ENCODE assay signal across 1 cellular context in genomic region chr22:26672590-26673468, GRCh38.
TF ChIP-seq lines count a peak whose summit lies in the region.

No MANE protein-coding gene starts in this region.

TF ChIP-seq in HepG2, 621 proteins besides CTCF, POLR2A, EP300 and RAD21 (continues in another document):
- TF ChIP-seq ETV5 (CRISPR knock-in tag; IDR thresholded peaks at IDR 0.05; ENCODE audit: borderline replicate concordance), result peak; percentile 18; the same call in 1 of the 2 replicates
- TF ChIP-seq, protein P1, sequence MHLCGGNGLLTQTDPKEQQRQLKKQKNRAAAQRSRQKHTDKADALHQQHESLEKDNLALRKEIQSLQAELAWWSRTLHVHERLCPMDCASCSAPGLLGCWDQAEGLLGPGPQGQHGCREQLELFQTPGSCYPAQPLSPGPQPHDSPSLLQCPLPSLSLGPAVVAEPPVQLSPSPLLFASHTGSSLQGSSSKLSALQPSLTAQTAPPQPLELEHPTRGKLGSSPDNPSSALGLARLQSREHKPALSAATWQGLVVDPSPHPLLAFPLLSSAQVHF (CRISPR knock-in tag; IDR thresholded peaks at IDR 0.05), result no peak
- TF ChIP-seq POLR2G (IDR thresholded peaks at IDR 0.05; ENCODE audit: low read depth, low read length), result peak; percentile 69
- TF ChIP-seq GABPB1 (CRISPR knock-in tag; IDR thresholded peaks at IDR 0.05), result peak; percentile 89
- TF ChIP-seq KLF6 (CRISPR knock-in tag; IDR thresholded peaks at IDR 0.05), result no peak
- TF ChIP-seq ZNF501 (CRISPR knock-in tag; IDR thresholded peaks at IDR 0.05), result 0 out of 2 replicates have a peak, but pooled peaks have one; percentile 28
- TF ChIP-seq SAP130 (CRISPR knock-in tag; IDR thresholded peaks at IDR 0.05; ENCODE audit: low read depth), result peak; percentile 51; the same call in 1 of the 2 replicates
- peak; percentile 23; the same call in 1 of the 2 replicates for TF ChIP-seq THAP11 (CRISPR knock-in tag; IDR thresholded peaks at IDR 0.05)
- TF ChIP-seq SIX1 (CRISPR knock-in tag; IDR thresholded peaks at IDR 0.05; ENCODE audit: borderline replicate concordance), result no peak
- no peak for TF ChIP-seq ZNF546 (CRISPR knock-in tag; conservative IDR thresholded peaks at IDR 0.05)
- peak; percentile 21; the same call in 1 of the 2 replicates for TF ChIP-seq CREB1 (IDR thresholded peaks at IDR 0.05)
- TF ChIP-seq CREB1 (CRISPR knock-in tag; IDR thresholded peaks at IDR 0.05), result peak; percentile 69; the same call in 1 of the 2 replicates
- TF ChIP-seq, protein P2, sequence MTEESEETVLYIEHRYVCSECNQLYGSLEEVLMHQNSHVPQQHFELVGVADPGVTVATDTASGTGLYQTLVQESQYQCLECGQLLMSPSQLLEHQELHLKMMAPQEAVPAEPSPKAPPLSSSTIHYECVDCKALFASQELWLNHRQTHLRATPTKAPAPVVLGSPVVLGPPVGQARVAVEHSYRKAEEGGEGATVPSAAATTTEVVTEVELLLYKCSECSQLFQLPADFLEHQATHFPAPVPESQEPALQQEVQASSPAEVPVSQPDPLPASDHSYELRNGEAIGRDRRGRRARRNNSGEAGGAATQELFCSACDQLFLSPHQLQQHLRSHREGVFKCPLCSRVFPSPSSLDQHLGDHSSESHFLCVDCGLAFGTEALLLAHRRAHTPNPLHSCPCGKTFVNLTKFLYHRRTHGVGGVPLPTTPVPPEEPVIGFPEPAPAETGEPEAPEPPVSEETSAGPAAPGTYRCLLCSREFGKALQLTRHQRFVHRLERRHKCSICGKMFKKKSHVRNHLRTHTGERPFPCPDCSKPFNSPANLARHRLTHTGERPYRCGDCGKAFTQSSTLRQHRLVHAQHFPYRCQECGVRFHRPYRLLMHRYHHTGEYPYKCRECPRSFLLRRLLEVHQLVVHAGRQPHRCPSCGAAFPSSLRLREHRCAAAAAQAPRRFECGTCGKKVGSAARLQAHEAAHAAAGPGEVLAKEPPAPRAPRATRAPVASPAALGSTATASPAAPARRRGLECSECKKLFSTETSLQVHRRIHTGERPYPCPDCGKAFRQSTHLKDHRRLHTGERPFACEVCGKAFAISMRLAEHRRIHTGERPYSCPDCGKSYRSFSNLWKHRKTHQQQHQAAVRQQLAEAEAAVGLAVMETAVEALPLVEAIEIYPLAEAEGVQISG (CRISPR knock-in tag; IDR thresholded peaks at IDR 0.05), result peak; percentile 98
- TF ChIP-seq EHMT2 (IDR thresholded peaks at IDR 0.05; ENCODE audit: borderline replicate concordance, low read depth, low read length), result peak; percentile 82; the same call in 1 of the 2 replicates
- TF ChIP-seq TBX2 (CRISPR knock-in tag; IDR thresholded peaks at IDR 0.05; ENCODE audit: borderline replicate concordance), result no peak
- TF ChIP-seq RFX5 (IDR thresholded peaks at IDR 0.05; ENCODE audit: low read depth, low read length), result 0 out of 2 replicates have a peak, but pooled peaks have one; percentile 18
- no peak for TF ChIP-seq TIGD3 (CRISPR knock-in tag; IDR thresholded peaks at IDR 0.05; ENCODE audit: borderline replicate concordance)
- no peak for TF ChIP-seq NBN (conservative IDR thresholded peaks at IDR 0.05)
- no peak for TF ChIP-seq SP1 (IDR thresholded peaks at IDR 0.05)
- peak; percentile 67 for TF ChIP-seq SP1 (CRISPR knock-in tag; IDR thresholded peaks at IDR 0.05)
- TF ChIP-seq, protein P3, sequence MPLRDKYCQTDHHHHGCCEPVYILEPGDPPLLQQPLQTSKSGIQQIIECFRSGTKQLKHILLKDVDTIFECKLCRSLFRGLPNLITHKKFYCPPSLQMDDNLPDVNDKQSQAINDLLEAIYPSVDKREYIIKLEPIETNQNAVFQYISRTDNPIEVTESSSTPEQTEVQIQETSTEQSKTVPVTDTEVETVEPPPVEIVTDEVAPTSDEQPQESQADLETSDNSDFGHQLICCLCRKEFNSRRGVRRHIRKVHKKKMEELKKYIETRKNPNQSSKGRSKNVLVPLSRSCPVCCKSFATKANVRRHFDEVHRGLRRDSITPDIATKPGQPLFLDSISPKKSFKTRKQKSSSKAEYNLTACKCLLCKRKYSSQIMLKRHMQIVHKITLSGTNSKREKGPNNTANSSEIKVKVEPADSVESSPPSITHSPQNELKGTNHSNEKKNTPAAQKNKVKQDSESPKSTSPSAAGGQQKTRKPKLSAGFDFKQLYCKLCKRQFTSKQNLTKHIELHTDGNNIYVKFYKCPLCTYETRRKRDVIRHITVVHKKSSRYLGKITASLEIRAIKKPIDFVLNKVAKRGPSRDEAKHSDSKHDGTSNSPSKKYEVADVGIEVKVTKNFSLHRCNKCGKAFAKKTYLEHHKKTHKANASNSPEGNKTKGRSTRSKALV (CRISPR knock-in tag; IDR thresholded peaks at IDR 0.05), result no peak
- no peak for TF ChIP-seq SATB2 (CRISPR knock-in tag; IDR thresholded peaks at IDR 0.05)
- TF ChIP-seq ELF1 (CRISPR knock-in tag; IDR thresholded peaks at IDR 0.05), result peak; percentile 64
- TF ChIP-seq SOX5 (CRISPR knock-in tag; IDR thresholded peaks at IDR 0.05; ENCODE audit: borderline replicate concordance), result no peak
- TF ChIP-seq SP2 (CRISPR knock-in tag; IDR thresholded peaks at IDR 0.05), result peak; percentile 31; the same call in 1 of the 2 replicates
- no peak for TF ChIP-seq ZSCAN22 (CRISPR knock-in tag; IDR thresholded peaks at IDR 0.05)
- TF ChIP-seq SP4 (CRISPR knock-in tag; IDR thresholded peaks at IDR 0.05), result 0 out of 2 replicates have a peak, but pooled peaks have one; percentile 22
- peak; percentile 26; the same call in 1 of the 2 replicates for TF ChIP-seq ZFY (CRISPR knock-in tag; IDR thresholded peaks at IDR 0.05)
- no peak for TF ChIP-seq TCF12 (IDR thresholded peaks at IDR 0.05)
- no peak for TF ChIP-seq TCF12 (CRISPR knock-in tag; IDR thresholded peaks at IDR 0.05)
- no peak for TF ChIP-seq ZFP41 (CRISPR knock-in tag; IDR thresholded peaks at IDR 0.05; ENCODE audit: borderline replicate concordance)
- TF ChIP-seq IKZF1 (IDR thresholded peaks at IDR 0.05), result no peak
- TF ChIP-seq U2AF2 (IDR thresholded peaks at IDR 0.05; ENCODE audit: low read depth, low read length), result no peak
- TF ChIP-seq ZNF704 (CRISPR knock-in tag; IDR thresholded peaks at IDR 0.05; ENCODE audit: borderline replicate concordance), result no peak
- 0 out of 2 replicates have a peak, but pooled peaks have one; percentile 10 for TF ChIP-seq SP5 (CRISPR knock-in tag; IDR thresholded peaks at IDR 0.05; ENCODE audit: borderline replicate concordance, low read depth)
- TF ChIP-seq SETDB1 (CRISPR knock-in tag; IDR thresholded peaks at IDR 0.05; ENCODE audit: borderline replicate concordance), result peak; percentile 97
- TF ChIP-seq NFKB2 (CRISPR knock-in tag; IDR thresholded peaks at IDR 0.05; ENCODE audit: borderline replicate concordance), result no peak
- no peak for TF ChIP-seq ZNF512B (CRISPR knock-in tag; IDR thresholded peaks at IDR 0.05; ENCODE audit: borderline replicate concordance)
- no peak for TF ChIP-seq PLSCR1 (CRISPR knock-in tag; IDR thresholded peaks at IDR 0.05; ENCODE audit: borderline replicate concordance)
- peak; percentile 35; the same call in 1 of the 2 replicates for TF ChIP-seq BHLHE40 (IDR thresholded peaks at IDR 0.05; ENCODE audit: low read length)
- TF ChIP-seq GABPA (IDR thresholded peaks at IDR 0.05; ENCODE audit: low read depth, low read length), result peak; percentile 68
- TF ChIP-seq GABPA (CRISPR knock-in tag; IDR thresholded peaks at IDR 0.05; ENCODE audit: low read depth), result peak; percentile 95
- TF ChIP-seq KLF16 (CRISPR knock-in tag; IDR thresholded peaks at IDR 0.05), result peak in 1 of 2 experiments; percentile 56; a peak in 1 of 4 replicates
- TF ChIP-seq CBX5 (CRISPR knock-in tag; IDR thresholded peaks at IDR 0.05; ENCODE audit: borderline replicate concordance), result peak; percentile 12; the same call in 1 of the 2 replicates
- peak; percentile 68 for TF ChIP-seq SRSF1 (optimal IDR thresholded peaks at IDR 0.05; ENCODE audit: low read depth, low read length)
- TF ChIP-seq, protein P4, sequence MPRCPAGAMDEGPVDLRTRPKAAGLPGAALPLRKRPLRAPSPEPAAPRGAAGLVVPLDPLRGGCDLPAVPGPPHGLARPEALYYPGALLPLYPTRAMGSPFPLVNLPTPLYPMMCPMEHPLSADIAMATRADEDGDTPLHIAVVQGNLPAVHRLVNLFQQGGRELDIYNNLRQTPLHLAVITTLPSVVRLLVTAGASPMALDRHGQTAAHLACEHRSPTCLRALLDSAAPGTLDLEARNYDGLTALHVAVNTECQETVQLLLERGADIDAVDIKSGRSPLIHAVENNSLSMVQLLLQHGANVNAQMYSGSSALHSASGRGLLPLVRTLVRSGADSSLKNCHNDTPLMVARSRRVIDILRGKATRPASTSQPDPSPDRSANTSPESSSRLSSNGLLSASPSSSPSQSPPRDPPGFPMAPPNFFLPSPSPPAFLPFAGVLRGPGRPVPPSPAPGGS (CRISPR knock-in tag; IDR thresholded peaks at IDR 0.05), result no peak
